In the genomic region with DNA sequence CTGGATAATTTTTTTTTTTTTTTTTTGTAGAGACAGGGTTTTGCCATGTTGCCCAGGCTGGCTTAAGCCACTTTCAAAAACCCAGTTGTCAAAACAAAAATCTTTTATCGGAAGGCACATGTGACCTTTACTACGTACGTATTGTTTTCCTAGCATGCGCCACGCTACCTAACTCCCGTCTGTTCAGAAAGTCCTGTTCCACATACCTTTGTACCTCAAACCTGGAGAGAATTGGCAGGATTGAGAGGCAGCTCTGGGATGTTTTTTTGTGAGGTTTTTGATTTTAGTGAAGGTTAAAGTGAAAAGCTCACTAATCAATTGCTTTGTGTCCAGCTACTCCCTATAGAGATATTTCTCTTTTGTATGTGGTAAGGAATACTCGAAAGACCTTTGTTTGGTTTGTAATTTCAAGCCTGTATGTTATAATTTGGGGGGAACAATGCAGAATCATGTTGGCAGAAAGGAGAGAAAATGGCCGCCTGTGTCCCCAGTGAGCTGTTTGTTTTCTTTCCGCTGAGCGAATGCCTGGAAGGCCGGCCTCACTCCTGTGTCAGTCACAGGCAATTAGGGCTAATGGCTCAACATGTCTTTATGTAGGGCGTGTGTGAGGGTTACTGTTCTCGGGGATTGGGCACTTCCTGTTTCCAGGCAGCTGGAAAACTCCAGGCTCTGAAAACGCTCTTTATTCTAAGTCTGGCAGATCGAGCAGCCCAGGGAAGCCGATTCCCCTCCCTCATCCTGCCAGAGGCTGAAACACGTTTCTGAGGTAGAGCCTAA, we compare ENCODE assay signal across 8 cellular contexts.
DNase-seq lines count a peak whose midpoint lies in the region; ATAC-seq and TF ChIP-seq lines count a peak whose summit lies in the region.

No MANE protein-coding gene starts in this region.

- DNase-seq in EH (ENCODE audit: low read depth) (peak; percentile 86), NT2/D1 (ENCODE audit: low read depth, low spot score) (peak; percentile 44), fibroblast of villous mesenchyme (ENCODE audit: low read depth) (peak; percentile 80), nephron progenitor cell (peak; percentile 56), omental fat pad (ENCODE audit: low spot score) (no peak)
- no peak for DNase-seq in activated CD4-positive, CD25-positive, alpha-beta regulatory T cell treated with anti-CD3 and anti-CD28 coated beads, Interleukin-2, amount 50 U/mL, for 72 hours

- H3K36me3 ChIP-seq in NT2/D1 (ENCODE audit: insufficient read depth, insufficient read length, low read length), result peaks cover 10% of the 10 kb centered on the region

- TF ChIP-seq CTCF in fibroblast of villous mesenchyme (IDR thresholded peaks at IDR 0.05; ENCODE audit: insufficient read depth, low read depth, low read length), result no peak
- TF ChIP-seq CTCF in nephron progenitor cell (IDR thresholded peaks at IDR 0.05), result no peak
- no peak for TF ChIP-seq CTCF in omental fat pad (IDR thresholded peaks at IDR 0.05)

- H3K27ac Mint-ChIP-seq in nephron progenitor cell, result peak overlapping the region; percentile 98

- H3K9me3 Mint-ChIP-seq in nephron progenitor cell, result peaks cover 9% of the 10 kb centered on the region

- peak overlapping the region; percentile 43 for H3K4me3 Mint-ChIP-seq in nephron progenitor cell

- ATAC-seq in GM19328 (IDR thresholded peaks at IDR 0.05; ENCODE audit: unreplicated experiment) (no peak), GM18498 (IDR thresholded peaks at IDR 0.05; ENCODE audit: unreplicated experiment) (no peak), omental fat pad (ENCODE audit: low FRiP score) (no peak)

- no peaks in the 10 kb centered on the region for H3K9me3 ChIP-seq in NT2/D1 (ENCODE audit: insufficient read depth, low read length)

- H3K4me3 ChIP-seq in NT2/D1 (ENCODE audit: insufficient read length, low read depth) (no peak overlapping the region), fibroblast of villous mesenchyme (ENCODE audit: low read depth, low read length) (no peak overlapping the region)

- peaks cover 5% of the 10 kb centered on the region for H3K27me3 Mint-ChIP-seq in nephron progenitor cell (ENCODE audit: low read depth, poor library complexity)

- no peaks in the 10 kb centered on the region for H3K27me3 ChIP-seq in NT2/D1 (ENCODE audit: insufficient read depth, insufficient read length)

- H3K9ac ChIP-seq in NT2/D1 (ENCODE audit: insufficient read length, low read depth), result no peak overlapping the region

- H3K4me1 ChIP-seq in NT2/D1 (ENCODE audit: insufficient read depth, insufficient read length), result no peaks in the 10 kb centered on the region

- peaks cover 31% of the 10 kb centered on the region for H3K36me3 Mint-ChIP-seq in nephron progenitor cell (ENCODE audit: low read depth)

- peaks cover 82% of the 10 kb centered on the region for H3K4me1 Mint-ChIP-seq in nephron progenitor cell

Comparison
In these comparisons a context has a peak if more than half of its experiments do, and no peak if none do; other contexts are left out.
1. DNase-seq: peak in EH (single experiment), NT2/D1 (single experiment), fibroblast of villous mesenchyme (single experiment) and nephron progenitor cell (single experiment); none in activated CD4-positive, CD25-positive, alpha-beta regulatory T cell treated with anti-CD3 and anti-CD28 coated beads, Interleukin-2, amount 50 U/mL, for 72 hours (single experiment) and omental fat pad (single experiment).